ENCODE assay signal across 2 cellular contexts in the genomic region with DNA sequence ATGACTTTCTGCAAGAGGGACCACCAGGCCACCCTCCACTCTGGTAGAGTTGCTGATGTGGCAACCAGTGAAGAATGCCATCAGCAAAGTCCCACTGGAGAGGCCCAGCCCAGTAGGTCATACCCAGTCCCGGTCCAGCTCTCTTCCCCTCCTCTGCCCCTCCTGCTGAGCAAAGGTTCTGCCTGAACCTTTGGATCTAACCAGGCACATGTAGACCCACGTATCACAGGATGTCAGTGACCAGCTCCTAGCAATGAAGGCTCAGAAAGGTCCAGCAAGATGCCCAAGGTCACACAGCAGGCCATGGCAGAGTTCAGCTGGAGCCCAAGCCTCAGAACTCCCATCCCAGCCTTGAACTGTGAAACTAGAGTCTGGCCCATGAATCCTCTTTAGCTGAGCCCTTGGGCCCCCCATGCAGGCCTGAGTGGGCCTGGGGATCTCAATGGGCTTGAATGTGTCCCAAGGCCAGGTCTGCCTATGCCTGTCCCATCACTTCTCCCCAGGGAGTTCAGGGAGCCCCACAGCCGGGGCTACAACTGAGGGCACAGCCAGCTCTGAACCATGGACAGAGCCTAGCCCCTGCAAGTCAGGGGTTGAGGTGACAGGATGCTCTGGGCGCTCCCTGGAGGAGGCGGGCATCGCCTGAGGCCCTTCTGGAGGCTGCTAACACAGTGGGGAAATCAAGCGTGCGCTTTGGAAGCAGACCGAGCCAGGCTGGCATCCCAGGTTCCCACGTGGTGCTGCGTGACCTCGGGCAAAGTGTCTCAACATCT.
TF ChIP-seq lines count a peak whose summit lies in the region.

No MANE protein-coding gene starts in this region.

TF ChIP-seq in SK-N-SH, 30 proteins besides CTCF, POLR2A, EP300 and RAD21:
- TF ChIP-seq, protein P1, sequence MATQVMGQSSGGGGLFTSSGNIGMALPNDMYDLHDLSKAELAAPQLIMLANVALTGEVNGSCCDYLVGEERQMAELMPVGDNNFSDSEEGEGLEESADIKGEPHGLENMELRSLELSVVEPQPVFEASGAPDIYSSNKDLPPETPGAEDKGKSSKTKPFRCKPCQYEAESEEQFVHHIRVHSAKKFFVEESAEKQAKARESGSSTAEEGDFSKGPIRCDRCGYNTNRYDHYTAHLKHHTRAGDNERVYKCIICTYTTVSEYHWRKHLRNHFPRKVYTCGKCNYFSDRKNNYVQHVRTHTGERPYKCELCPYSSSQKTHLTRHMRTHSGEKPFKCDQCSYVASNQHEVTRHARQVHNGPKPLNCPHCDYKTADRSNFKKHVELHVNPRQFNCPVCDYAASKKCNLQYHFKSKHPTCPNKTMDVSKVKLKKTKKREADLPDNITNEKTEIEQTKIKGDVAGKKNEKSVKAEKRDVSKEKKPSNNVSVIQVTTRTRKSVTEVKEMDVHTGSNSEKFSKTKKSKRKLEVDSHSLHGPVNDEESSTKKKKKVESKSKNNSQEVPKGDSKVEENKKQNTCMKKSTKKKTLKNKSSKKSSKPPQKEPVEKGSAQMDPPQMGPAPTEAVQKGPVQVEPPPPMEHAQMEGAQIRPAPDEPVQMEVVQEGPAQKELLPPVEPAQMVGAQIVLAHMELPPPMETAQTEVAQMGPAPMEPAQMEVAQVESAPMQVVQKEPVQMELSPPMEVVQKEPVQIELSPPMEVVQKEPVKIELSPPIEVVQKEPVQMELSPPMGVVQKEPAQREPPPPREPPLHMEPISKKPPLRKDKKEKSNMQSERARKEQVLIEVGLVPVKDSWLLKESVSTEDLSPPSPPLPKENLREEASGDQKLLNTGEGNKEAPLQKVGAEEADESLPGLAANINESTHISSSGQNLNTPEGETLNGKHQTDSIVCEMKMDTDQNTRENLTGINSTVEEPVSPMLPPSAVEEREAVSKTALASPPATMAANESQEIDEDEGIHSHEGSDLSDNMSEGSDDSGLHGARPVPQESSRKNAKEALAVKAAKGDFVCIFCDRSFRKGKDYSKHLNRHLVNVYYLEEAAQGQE (IDR thresholded peaks at IDR 0.05; ENCODE audit: low read depth, low read length) = peak; percentile 61; the same call in 1 of the 2 replicates
- TF ChIP-seq FOXM1 (IDR thresholded peaks at IDR 0.05; ENCODE audit: low read depth) (no peak), CHD2 (IDR thresholded peaks at IDR 0.05; ENCODE audit: low read length, partially characterized antibody) (no peak), FOSL2 (IDR thresholded peaks at IDR 0.05; ENCODE audit: borderline replicate concordance, low read depth) (no peak), POLR2AphosphoS5 (IDR thresholded peaks at IDR 0.05; ENCODE audit: low read depth, low read length) (no peak)
- TF ChIP-seq, protein P2, sequence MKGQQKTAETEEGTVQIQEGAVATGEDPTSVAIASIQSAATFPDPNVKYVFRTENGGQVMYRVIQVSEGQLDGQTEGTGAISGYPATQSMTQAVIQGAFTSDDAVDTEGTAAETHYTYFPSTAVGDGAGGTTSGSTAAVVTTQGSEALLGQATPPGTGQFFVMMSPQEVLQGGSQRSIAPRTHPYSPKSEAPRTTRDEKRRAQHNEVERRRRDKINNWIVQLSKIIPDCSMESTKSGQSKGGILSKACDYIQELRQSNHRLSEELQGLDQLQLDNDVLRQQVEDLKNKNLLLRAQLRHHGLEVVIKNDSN (IDR thresholded peaks at IDR 0.05; ENCODE audit: borderline replicate concordance, low read depth) = no peak

TF ChIP-seq in SK-N-SH treated with all-trans-retinoic acid at 6 μM for 48 hours, 23 proteins besides CTCF, POLR2A, EP300 and RAD21:
- TF ChIP-seq, protein P3, sequence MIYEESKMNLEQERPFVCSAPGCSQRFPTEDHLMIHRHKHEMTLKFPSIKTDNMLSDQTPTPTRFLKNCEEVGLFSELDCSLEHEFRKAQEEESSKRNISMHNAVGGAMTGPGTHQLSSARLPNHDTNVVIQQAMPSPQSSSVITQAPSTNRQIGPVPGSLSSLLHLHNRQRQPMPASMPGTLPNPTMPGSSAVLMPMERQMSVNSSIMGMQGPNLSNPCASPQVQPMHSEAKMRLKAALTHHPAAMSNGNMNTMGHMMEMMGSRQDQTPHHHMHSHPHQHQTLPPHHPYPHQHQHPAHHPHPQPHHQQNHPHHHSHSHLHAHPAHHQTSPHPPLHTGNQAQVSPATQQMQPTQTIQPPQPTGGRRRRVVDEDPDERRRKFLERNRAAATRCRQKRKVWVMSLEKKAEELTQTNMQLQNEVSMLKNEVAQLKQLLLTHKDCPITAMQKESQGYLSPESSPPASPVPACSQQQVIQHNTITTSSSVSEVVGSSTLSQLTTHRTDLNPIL (CRISPR knock-in tag; IDR thresholded peaks at IDR 0.05; ENCODE audit: low read depth) = no peak
- no peak for TF ChIP-seq ZFP3 (CRISPR knock-in tag; IDR thresholded peaks at IDR 0.05)
- no peak for TF ChIP-seq ZC3H10 (CRISPR knock-in tag; IDR thresholded peaks at IDR 0.05)
- TF ChIP-seq PPARA (CRISPR knock-in tag; IDR thresholded peaks at IDR 0.05; ENCODE audit: borderline replicate concordance) = no peak
- no peak for TF ChIP-seq TOX (CRISPR knock-in tag; IDR thresholded peaks at IDR 0.05; ENCODE audit: borderline replicate concordance)
- TF ChIP-seq ZFP30 (CRISPR knock-in tag; IDR thresholded peaks at IDR 0.05) = no peak
- TF ChIP-seq GLIS3 (CRISPR knock-in tag; IDR thresholded peaks at IDR 0.05) = no peak
- TF ChIP-seq BACH2 (CRISPR knock-in tag; IDR thresholded peaks at IDR 0.05; ENCODE audit: borderline replicate concordance) = no peak
